ENCODE assay signal across 8 cellular contexts in the genomic region with DNA sequence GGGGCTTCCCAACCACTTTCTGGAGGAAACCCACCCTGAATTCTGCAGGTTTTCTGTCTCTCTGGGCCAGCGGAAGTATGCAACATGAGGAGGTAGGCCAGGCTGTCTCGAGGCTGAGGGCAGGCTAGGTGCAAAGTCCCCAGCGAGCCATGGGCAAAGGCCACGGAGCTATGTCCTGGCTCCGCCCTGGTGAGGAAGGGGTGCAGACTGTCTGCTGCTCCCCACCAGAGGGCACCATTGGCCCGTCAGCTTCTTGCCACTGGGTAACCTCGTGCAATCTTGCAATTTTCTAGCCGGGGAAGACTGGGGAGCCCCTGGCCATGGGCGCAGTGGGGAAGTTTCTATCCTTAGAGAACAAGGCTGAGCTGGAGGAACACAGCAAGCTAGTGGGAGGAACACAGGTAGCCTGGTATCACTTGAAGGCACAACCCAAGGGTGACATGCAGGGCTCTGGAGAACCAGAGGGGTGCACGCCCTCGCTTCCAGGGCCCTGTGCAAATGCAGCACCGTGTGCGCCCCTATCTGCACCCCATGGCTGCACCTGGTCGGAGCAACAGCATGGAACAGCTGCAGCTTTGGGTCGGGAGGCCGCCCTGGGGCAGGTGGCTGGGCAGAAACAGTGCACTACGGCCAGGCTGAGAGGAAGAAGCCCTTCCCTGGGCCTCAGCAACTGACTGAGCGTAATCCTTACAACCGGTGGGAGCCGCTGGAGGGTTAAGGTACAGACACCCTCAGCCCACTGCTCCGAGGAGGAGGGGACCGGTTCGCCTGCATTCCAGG. TPM values are rescaled to one million over a fixed set of nuclear protein-coding genes. Genes with fewer than 3 reads are reported as not detected.
A peak's percentile ranks its signal among the peaks of the same experiment; 100 is the strongest.
DNase-seq lines count a peak whose midpoint lies in the region; FAIRE-seq and TF ChIP-seq lines count a peak whose summit lies in the region.

No MANE protein-coding gene starts in this region.

- H3K9ac ChIP-seq in endodermal cell (ENCODE audit: extremely low read depth, low read length, poor library complexity, severe bottlenecking): peak overlapping the region; percentile 87

- H3K27me3 ChIP-seq in endodermal cell (ENCODE audit: control insufficient read depth, insufficient read depth, low read length, poor library complexity, severe bottlenecking): no peaks in the 10 kb centered on the region

- DNase-seq in AG20443 (ENCODE audit: low spot score): peak; percentile 88
- DNase-seq in GM19239 (ENCODE audit: insufficient read length, low spot score): peak; percentile 93
- peak in 74 of 76 experiments; percentile 5 to 84 (median 68) for DNase-seq in HUDEP-2 (lab: John Stamatoyannopoulos, UW; ENCODE audit: unreplicated experiment in 76 of 76)
- peak; percentile 74 to 76 for DNase-seq in NOMO-1 (lab: John Stamatoyannopoulos, UW; ENCODE audit: unreplicated experiment in 2 of 2)
- peak; percentile 75 for DNase-seq in activated CD8-positive, alpha-beta memory T cell treated with anti-CD3 and anti-CD28 coated beads, Interleukin-2, amount 50 U/mL, for 24 hours (ENCODE audit: extremely low read depth)
- peak; percentile 99 for DNase-seq in endodermal cell
- peak; percentile 93 for DNase-seq in mesenteric fat pad (ENCODE audit: low spot score)
- peak; percentile 70 for DNase-seq in stimulated activated CD8-positive, alpha-beta memory T cell treated with anti-CD3 and anti-CD28 coated beads, Interleukin-15, amount 100 ng/mL, for 24 hours (ENCODE audit: low read depth)

- no peaks in the 10 kb centered on the region for H3K27me3 Mint-ChIP-seq in endodermal cell (ENCODE audit: insufficient read depth)

- peaks cover 28% of the 10 kb centered on the region for H3K36me3 ChIP-seq in endodermal cell (ENCODE audit: control insufficient read depth, insufficient read depth, low read length)

- H3K4me3 ChIP-seq in endodermal cell (ENCODE audit: low read length): peak overlapping the region; percentile 75

- peak overlapping the region; percentile 99 for H3K27ac Mint-ChIP-seq in endodermal cell

- peak; percentile 94 for TF ChIP-seq CTCF in endodermal cell (conservative IDR thresholded peaks at IDR 0.05)

- 14 to 17% methylated on average over 6 to 23 of the region's 23 CpGs for WGBS in endodermal cell (ENCODE audit: insufficient coverage in 1 of 2, insufficient read length in 1 of 2), 2 experiments

- peaks cover 21% of the 10 kb centered on the region for H3K36me3 Mint-ChIP-seq in endodermal cell (ENCODE audit: low read depth)

- peak overlapping the region; percentile 78 for H3K27ac ChIP-seq in endodermal cell (ENCODE audit: low read depth, low read length)

- FAIRE-seq in GM19239 (lab: Jason Lieb, UNC): peak; percentile 56

- peaks cover 71% of the 10 kb centered on the region for H3K4me1 ChIP-seq in endodermal cell (ENCODE audit: control insufficient read depth, insufficient read depth, low read length)

- no peaks in the 10 kb centered on the region for H3K9me3 Mint-ChIP-seq in endodermal cell

- H3K4me1 Mint-ChIP-seq in endodermal cell: peaks cover 74% of the 10 kb centered on the region

- peak overlapping the region; percentile 48 for H3K4me3 Mint-ChIP-seq in endodermal cell

- no peaks in the 10 kb centered on the region for H3K9me3 ChIP-seq in endodermal cell (ENCODE audit: control insufficient read depth, low read length)

RNA-seq across cellular contexts. Expression of a gene that starts 27.6 kb away (rescaled TPM):
- total RNA-seq in endodermal cell: 1,000 to 10,000 TPM; 2,153 to 2,485 TPM
- 3,202 TPM for polyA plus RNA-seq in endodermal cell (2013, experiment 1 of 2)
- polyA plus RNA-seq in endodermal cell (2013, experiment 2 of 2): 2,907 TPM
- total RNA-seq in mesenteric fat pad: 1,415 TPM

RNA-seq across cellular contexts. Expression of a gene that starts 34.0 kb away (rescaled TPM):
- total RNA-seq in endodermal cell (100 to 1,000 TPM; 133 to 143 TPM), mesenteric fat pad (97.0 TPM)
- polyA plus RNA-seq in endodermal cell (2013, experiment 1 of 2): 51.2 TPM
- 52.7 TPM for polyA plus RNA-seq in endodermal cell (2013, experiment 2 of 2)

RNA-seq across cellular contexts. Expression of a gene that starts 37.0 kb away (rescaled TPM):
- total RNA-seq in endodermal cell (10 to 100 TPM; 58.4 to 92.7 TPM), mesenteric fat pad (123 TPM)
- polyA plus RNA-seq in endodermal cell (2013, experiment 1 of 2): 42.1 TPM
- 44.5 TPM for polyA plus RNA-seq in endodermal cell (2013, experiment 2 of 2)

Comparison
In these comparisons a context has a peak if more than half of its experiments do, and no peak if none do; other contexts are left out.
1. Peak in every context shown above with its lines: DNase-seq, H3K4me3 ChIP-seq and H3K27ac ChIP-seq.